1 cellular context compared by ENCODE assay signal in the genomic region with DNA sequence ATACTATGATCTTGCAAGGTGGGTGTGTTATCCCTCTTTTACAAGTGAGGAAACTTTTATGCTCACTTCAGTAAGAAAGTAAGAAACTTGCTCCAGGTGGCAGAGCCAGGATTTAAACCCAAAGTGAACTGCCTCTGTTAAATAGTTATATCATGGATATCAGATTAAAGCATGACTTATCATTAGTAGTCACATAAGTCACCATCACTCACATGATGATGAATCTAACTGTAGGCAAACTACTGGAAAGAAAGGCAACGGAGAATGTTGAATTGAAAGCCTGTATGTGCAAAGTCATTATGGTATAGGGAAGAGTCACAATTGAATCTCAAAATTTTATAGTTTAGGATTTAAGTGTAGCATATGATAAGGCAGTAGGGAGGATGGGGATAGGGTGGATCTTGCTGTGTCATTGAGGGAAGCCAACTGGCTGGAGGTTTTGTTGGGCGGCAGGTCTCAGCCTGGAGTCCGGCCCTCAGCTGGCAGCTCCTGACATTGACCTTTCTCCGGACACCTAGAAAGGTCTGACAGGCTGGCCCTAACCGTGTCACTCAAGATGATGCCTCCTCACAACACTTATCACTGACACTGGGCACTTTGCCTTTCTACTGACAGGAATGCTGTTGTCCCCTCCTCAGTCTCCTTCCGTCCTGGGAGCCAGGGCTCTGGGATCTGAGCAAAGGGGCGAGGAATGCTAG.
TF ChIP-seq lines count a peak whose summit lies in the region.

No MANE protein-coding gene starts in this region.

TF ChIP-seq in GM12878, 131 proteins besides CTCF, POLR2A, EP300 and RAD21 (continued from another document):
- TF ChIP-seq, protein P1, sequence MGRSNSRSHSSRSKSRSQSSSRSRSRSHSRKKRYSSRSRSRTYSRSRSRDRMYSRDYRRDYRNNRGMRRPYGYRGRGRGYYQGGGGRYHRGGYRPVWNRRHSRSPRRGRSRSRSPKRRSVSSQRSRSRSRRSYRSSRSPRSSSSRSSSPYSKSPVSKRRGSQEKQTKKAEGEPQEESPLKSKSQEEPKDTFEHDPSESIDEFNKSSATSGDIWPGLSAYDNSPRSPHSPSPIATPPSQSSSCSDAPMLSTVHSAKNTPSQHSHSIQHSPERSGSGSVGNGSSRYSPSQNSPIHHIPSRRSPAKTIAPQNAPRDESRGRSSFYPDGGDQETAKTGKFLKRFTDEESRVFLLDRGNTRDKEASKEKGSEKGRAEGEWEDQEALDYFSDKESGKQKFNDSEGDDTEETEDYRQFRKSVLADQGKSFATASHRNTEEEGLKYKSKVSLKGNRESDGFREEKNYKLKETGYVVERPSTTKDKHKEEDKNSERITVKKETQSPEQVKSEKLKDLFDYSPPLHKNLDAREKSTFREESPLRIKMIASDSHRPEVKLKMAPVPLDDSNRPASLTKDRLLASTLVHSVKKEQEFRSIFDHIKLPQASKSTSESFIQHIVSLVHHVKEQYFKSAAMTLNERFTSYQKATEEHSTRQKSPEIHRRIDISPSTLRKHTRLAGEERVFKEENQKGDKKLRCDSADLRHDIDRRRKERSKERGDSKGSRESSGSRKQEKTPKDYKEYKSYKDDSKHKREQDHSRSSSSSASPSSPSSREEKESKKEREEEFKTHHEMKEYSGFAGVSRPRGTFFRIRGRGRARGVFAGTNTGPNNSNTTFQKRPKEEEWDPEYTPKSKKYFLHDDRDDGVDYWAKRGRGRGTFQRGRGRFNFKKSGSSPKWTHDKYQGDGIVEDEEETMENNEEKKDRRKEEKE (IDR thresholded peaks at IDR 0.05): no peak
- no peak for TF ChIP-seq STAT3 (IDR thresholded peaks at IDR 0.05; ENCODE audit: low read depth, low read length)
- TF ChIP-seq ASH2L (IDR thresholded peaks at IDR 0.05; ENCODE audit: borderline replicate concordance, low read depth): no peak
- TF ChIP-seq SPI1 (IDR thresholded peaks at IDR 0.05; ENCODE audit: borderline replicate concordance, insufficient read depth, low read depth, low read length): no peak
- no peak for TF ChIP-seq TAF1 (IDR thresholded peaks at IDR 0.05; ENCODE audit: borderline replicate concordance, low read depth, low read length)
- TF ChIP-seq CHD2 (IDR thresholded peaks at IDR 0.05; ENCODE audit: borderline replicate concordance, low read depth, low read length): no peak
TF ChIP-seq in GM12878: peak in this region for 0.
